In genomic region chr11:67397986-67398660, GRCh38 we compare ENCODE assay signal across 16 cellular contexts. TPM values are rescaled to one million over a fixed set of nuclear protein-coding genes. Genes with fewer than 3 reads are reported as not detected.
DNase-seq lines count a peak whose midpoint lies in the region; ATAC-seq, FAIRE-seq and TF ChIP-seq lines count a peak whose summit lies in the region.
"Had no signal": no experiment of that assay in that cellular context is flagged by ENCODE, and none has a peak within 500 bp of the region (broad histone marks: within the 10 kb centered on the region; RNA-seq: fewer than 3 reads in every experiment).

No MANE protein-coding gene starts in this region.

- BruUV-seq in OCI-LY7 (replicated peaks; lab: Mats Ljungman, UMichigan) (TSS peak; percentile 95), K562 (replicated peaks; lab: Mats Ljungman, UMichigan) (TSS peak; percentile 52)

- no peak overlapping the region for H3K27ac ChIP-seq in OCI-LY7 (ENCODE audit: low read depth, low read length, poor library complexity, severe bottlenecking)
- H3K27ac ChIP-seq in K562 (ENCODE audit: extremely low read depth, low read depth, low read length), result peak overlapping the region; percentile 43; the same call in 2 of the 3 replicates
- no peak overlapping the region for H3K27ac ChIP-seq in pancreas
- H3K27ac ChIP-seq in trophoblast cell (ENCODE audit: low read depth, low read length), result no peak overlapping the region
- H3K27ac ChIP-seq: Peyer's patch, thoracic aorta had no signal

- H2AK5ac ChIP-seq in trophoblast cell (ENCODE audit: low read length), result no peak overlapping the region

- CTCF ChIA-PET in activated naive CD4-positive, alpha-beta T cell treated with anti-CD3 and anti-CD28 coated beads for 36 hours (lab: Charles Lee), result no interaction called here
- CTCF ChIA-PET in OCI-LY7 (lab: Charles Lee; ENCODE audit: unreplicated experiment) (no interaction called here), K562 (lab: Yijun Ruan, JAX; ENCODE audit: low intra/inter-chr PET ratio) (interaction anchor here (0.6 kb wide), 1 partner anchor 9 kb away, joined by 3 read pairs; no protein-coding TSS in a partner anchor)

- H3K4me1 ChIP-seq in OCI-LY7 (ENCODE audit: insufficient read depth, low read length, poor library complexity, severe bottlenecking) (peaks cover 39% of the 10 kb centered on the region), K562 (replicated peaks in 1 of 2; ENCODE audit: control insufficient read depth in 2 of 2, insufficient read depth in 2 of 2, low read length in 2 of 2) (peaks cover 26 to 78% of the 10 kb centered on the region in 2 experiments), pancreas (peaks cover 4 to 14% (median 7%) of the 10 kb centered on the region in 3 donors), trophoblast cell (ENCODE audit: control insufficient read depth in 1 of 2, insufficient read depth in 2 of 2, low read length in 2 of 2) (peaks cover 12 to 14% of the 10 kb centered on the region in 2 experiments)

- no peak overlapping the region for H3K4ac ChIP-seq in trophoblast cell (ENCODE audit: low read depth, low read length)

- FAIRE-seq in K562 (lab: Jason Lieb, UNC) (no peak), pancreas (lab: Jason Lieb, UNC) (no peak)
- FAIRE-seq: H54 had no signal

- DNase-seq in activated naive CD4-positive, alpha-beta T cell treated with anti-CD3 and anti-CD28 coated beads for 36 hours, result no peak
- DNase-seq in activated naive CD4-positive, alpha-beta T cell treated with Interleukin-2 at 50 U/mL for 16 hours, result no peak
- DNase-seq in OCI-LY7 (ENCODE audit: low spot score) (peak; percentile 5), K562 (ENCODE audit: extremely low read depth in 1 of 4, low spot score in 3 of 4) (no peak), pancreas (no peak), MV-4-11 (lab: John Stamatoyannopoulos, UW) (no peak), trophoblast cell (no peak)
- no peak for DNase-seq in stimulated activated effector memory CD8-positive, alpha-beta T cell treated with anti-CD3 and anti-CD28 coated beads, Interleukin-12 subunit alpha, Interleukin-12 subunit beta, amount 100 ng/mL, for 72 hours (ENCODE audit: low spot score in 2 of 2)
- DNase-seq: activated CD4-positive, CD25-positive, alpha-beta regulatory T cell; activated T-cell treated with anti-CD3 and anti-CD28 coated beads for 4 hours; dermis blood vessel endothelial cell had no signal

- ATAC-seq in K562 (no peak), pancreas (no peak)
- ATAC-seq in stimulated activated effector memory CD8-positive, alpha-beta T cell treated with anti-CD3 and anti-CD28 coated beads, Interleukin-12 subunit alpha, Interleukin-12 subunit beta, amount 100 ng/mL, for 72 hours, result no peak
- ATAC-seq: left lobe of liver had no signal

- TF ChIP-seq RAD21 in K562 (CRISPR knock-in tag; conservative IDR thresholded peaks at IDR 0.05 in 1 of 2, IDR thresholded peaks at IDR 0.05 in 1 of 2), result no peak

- H3K9me3 ChIP-seq in OCI-LY7 (ENCODE audit: low read length), result no peaks in the 10 kb centered on the region
- no peaks in the 10 kb centered on the region for H3K9me3 ChIP-seq in K562 (replicated peaks; ENCODE audit: control insufficient read depth, insufficient read depth, low read depth, low read length)
- no peaks in the 10 kb centered on the region for H3K9me3 ChIP-seq in pancreas
- no peaks in the 10 kb centered on the region for H3K9me3 ChIP-seq in trophoblast cell (ENCODE audit: insufficient read depth, low read depth, low read length)
- H3K9me3 ChIP-seq: Peyer's patch, thoracic aorta had no signal

- H3K79me2 ChIP-seq in OCI-LY7 (ENCODE audit: insufficient read depth, low read depth, low read length) (peaks cover 14% of the 10 kb centered on the region), K562 (ENCODE audit: control insufficient read depth, insufficient read depth, low read length) (peaks cover 23% of the 10 kb centered on the region), trophoblast cell (ENCODE audit: control insufficient read depth, insufficient read depth, low read length, poor library complexity) (peaks cover 13% of the 10 kb centered on the region)

- H4K20me1 ChIP-seq in OCI-LY7 (ENCODE audit: insufficient read depth, low read length), result 0 out of 2 replicates have a peak, but pooled peaks cover 7% of the 10 kb centered on the region
- H4K20me1 ChIP-seq in K562 (replicated peaks; ENCODE audit: control insufficient read depth, insufficient read depth, low read length), result 0 out of 2 replicates have a peak, but pooled peaks cover 4% of the 10 kb centered on the region

- H3K4me1 Mint-ChIP-seq in activated naive CD4-positive, alpha-beta T cell treated with anti-CD3 and anti-CD28 coated beads for 36 hours (ENCODE audit: low read depth), result peaks cover 51% of the 10 kb centered on the region
- H3K4me1 Mint-ChIP-seq in stimulated activated effector memory CD8-positive, alpha-beta T cell treated with anti-CD3 and anti-CD28 coated beads, Interleukin-12 subunit alpha, Interleukin-12 subunit beta, amount 100 ng/mL, for 72 hours, result peaks cover 54% of the 10 kb centered on the region

- H3K4me3 ChIP-seq in OCI-LY7 (ENCODE audit: low read depth, low read length, poor library complexity, severe bottlenecking), result no peak overlapping the region
- no peak overlapping the region for H3K4me3 ChIP-seq in K562
- H3K4me3 ChIP-seq in pancreas, result no peak overlapping the region
- no peak overlapping the region for H3K4me3 ChIP-seq in trophoblast cell (ENCODE audit: low read depth, low read length)
- H3K4me3 ChIP-seq: Peyer's patch, thoracic aorta had no signal

- 90% methylated on average over 22 of the region's 24 CpGs for WGBS in K562 (ENCODE audit: insufficient coverage, low coverage, missing lambda C conversion rate)
- 83 to 85% methylated on average over 24 of the region's 24 CpGs for WGBS in pancreas, 2 donors
- no CpG with 5 or more reads among the region's 24 CpGs for WGBS in trophoblast cell (ENCODE audit: extremely low coverage, insufficient coverage, insufficient read length)

- TF ChIP-seq EP300 in K562 (IDR thresholded peaks at IDR 0.05; ENCODE audit: low read length), result no peak

- H3K36me3 ChIP-seq in OCI-LY7 (ENCODE audit: insufficient read depth, low read length) (peaks cover 72% of the 10 kb centered on the region), K562 (ENCODE audit: control insufficient read depth, insufficient read depth, low read length) (peaks cover 69% of the 10 kb centered on the region), pancreas (peaks cover 3 to 23% (median 4%) of the 10 kb centered on the region in 3 donors), trophoblast cell (ENCODE audit: control insufficient read depth in 1 of 2, insufficient read depth in 2 of 2, low read length in 2 of 2) (peaks cover 50 to 59% of the 10 kb centered on the region in 2 experiments)

- no peak overlapping the region for H2BK12ac ChIP-seq in trophoblast cell (ENCODE audit: low read length)

- peak overlapping the region; percentile 12 to 15; a peak in 3 of 4 replicates for H3K9ac ChIP-seq in K562 (ENCODE audit: insufficient read depth in 1 of 2, low read depth in 2 of 2, low read length in 2 of 2)
- no peak overlapping the region for H3K9ac ChIP-seq in trophoblast cell (ENCODE audit: low read length)

- H4K8ac ChIP-seq in trophoblast cell (ENCODE audit: low read depth, low read length), result no peak overlapping the region

- no peaks in the 10 kb centered on the region for H3K9me1 ChIP-seq in K562 (ENCODE audit: control insufficient read depth, insufficient read depth, low read length)

- no peak overlapping the region for H3K4me2 ChIP-seq in OCI-LY7 (ENCODE audit: low read length)
- H3K4me2 ChIP-seq in K562 (ENCODE audit: insufficient read depth, low read length), result no peak overlapping the region
- H3K4me2 ChIP-seq in trophoblast cell (ENCODE audit: low read length), result no peak overlapping the region

- POLR2A ChIA-PET in OCI-LY7 (lab: Charles Lee), result no interaction called here
- POLR2A ChIA-PET in K562 (lab: Yijun Ruan, JAX), result interaction anchor here (0.5 to 1.3 kb wide), 7 partner anchors 8 to 1898 kb away, joined by 3 to 5 read pairs (median 3); no protein-coding TSS in a partner anchor

- intact Hi-C loops in activated naive CD4-positive, alpha-beta T cell treated with anti-CD3 and anti-CD28 coated beads for 36 hours (cut with micrococcal nuclease), result no loop called here
- intact Hi-C loops in OCI-LY7 (cut with micrococcal nuclease; ENCODE audit: unreplicated experiment), result no loop called here
- intact Hi-C loops in K562 (cut with micrococcal nuclease), result no loop called here
- intact Hi-C loops in pancreas (cut with DNase I), result no loop called here

- no peak overlapping the region for H4K12ac ChIP-seq in trophoblast cell (ENCODE audit: low read depth, low read length)

- H3K9me3 Mint-ChIP-seq in activated naive CD4-positive, alpha-beta T cell treated with anti-CD3 and anti-CD28 coated beads for 36 hours, result no peaks in the 10 kb centered on the region
- no peaks in the 10 kb centered on the region for H3K9me3 Mint-ChIP-seq in stimulated activated effector memory CD8-positive, alpha-beta T cell treated with anti-CD3 and anti-CD28 coated beads, Interleukin-12 subunit alpha, Interleukin-12 subunit beta, amount 100 ng/mL, for 72 hours

- H3K27ac Mint-ChIP-seq in activated naive CD4-positive, alpha-beta T cell treated with anti-CD3 and anti-CD28 coated beads for 36 hours, result peak overlapping the region; percentile 11
- H3K27ac Mint-ChIP-seq in stimulated activated effector memory CD8-positive, alpha-beta T cell treated with anti-CD3 and anti-CD28 coated beads, Interleukin-12 subunit alpha, Interleukin-12 subunit beta, amount 100 ng/mL, for 72 hours, result peak overlapping the region; percentile 90

- H3K18ac ChIP-seq in trophoblast cell (ENCODE audit: low read length), result no peak overlapping the region

- TF ChIP-seq CTCF in OCI-LY7 (conservative IDR thresholded peaks at IDR 0.05; ENCODE audit: low read length), result no peak
- TF ChIP-seq CTCF in K562 (IDR thresholded peaks at IDR 0.05 in 2 of 3, conservative IDR thresholded peaks at IDR 0.05 in 1 of 3; ENCODE audit: insufficient read depth in 2 of 3, low read depth in 1 of 3, low read length in 3 of 3), result no peak
- TF ChIP-seq CTCF in pancreas (IDR thresholded peaks at IDR 0.05), result no peak

- peaks cover 10% of the 10 kb centered on the region for H3K79me1 ChIP-seq in trophoblast cell (ENCODE audit: low read length)

- in situ Hi-C loops in K562 (cut with MboI), result no loop called here

- no peak overlapping the region for H3K23ac ChIP-seq in trophoblast cell (ENCODE audit: low read length)

- TF ChIP-seq POLR2A in K562 (conservative IDR thresholded peaks at IDR 0.05), result peak; percentile 8; the same call in 1 of the 2 replicates

- no peak overlapping the region for H2AFZ ChIP-seq in OCI-LY7 (ENCODE audit: low read length)
- no peak overlapping the region for H2AFZ ChIP-seq in K562 (ENCODE audit: low read depth, low read length)
- no peak overlapping the region for H2AFZ ChIP-seq in trophoblast cell (ENCODE audit: insufficient read depth, low read length, poor library complexity)

- peaks cover 20% of the 10 kb centered on the region for H3K36me3 Mint-ChIP-seq in activated naive CD4-positive, alpha-beta T cell treated with anti-CD3 and anti-CD28 coated beads for 36 hours (ENCODE audit: low read depth)
- peaks cover 74% of the 10 kb centered on the region for H3K36me3 Mint-ChIP-seq in stimulated activated effector memory CD8-positive, alpha-beta T cell treated with anti-CD3 and anti-CD28 coated beads, Interleukin-12 subunit alpha, Interleukin-12 subunit beta, amount 100 ng/mL, for 72 hours

- H3K14ac ChIP-seq in trophoblast cell (ENCODE audit: low read length), result no peak overlapping the region

- H4K91ac ChIP-seq in trophoblast cell (ENCODE audit: low read depth, low read length), result no peak overlapping the region

- H3K9me2 ChIP-seq in OCI-LY7 (ENCODE audit: insufficient read depth, low read length), result no peaks in the 10 kb centered on the region

- no peaks in the 10 kb centered on the region for H3K27me3 ChIP-seq in K562 (ENCODE audit: control insufficient read depth in 2 of 2, insufficient read depth in 2 of 2, low read length in 2 of 2)
- H3K27me3 ChIP-seq in pancreas, result no peaks in the 10 kb centered on the region
- H3K27me3 ChIP-seq in trophoblast cell (ENCODE audit: insufficient read depth, low read length), result no peaks in the 10 kb centered on the region
- H3K27me3 ChIP-seq: Peyer's patch had no signal

- H3K27me3 Mint-ChIP-seq in activated naive CD4-positive, alpha-beta T cell treated with anti-CD3 and anti-CD28 coated beads for 36 hours (ENCODE audit: low read depth), result no peaks in the 10 kb centered on the region

- H2BK5ac ChIP-seq in trophoblast cell (ENCODE audit: low read depth, low read length, poor library complexity), result no peak overlapping the region

- no peak overlapping the region for H2BK120ac ChIP-seq in trophoblast cell (ENCODE audit: insufficient read depth, low read length, poor library complexity)

- H3K4me3 Mint-ChIP-seq in activated naive CD4-positive, alpha-beta T cell treated with anti-CD3 and anti-CD28 coated beads for 36 hours, result no peak overlapping the region
- peak overlapping the region; percentile 7 for H3K4me3 Mint-ChIP-seq in stimulated activated effector memory CD8-positive, alpha-beta T cell treated with anti-CD3 and anti-CD28 coated beads, Interleukin-12 subunit alpha, Interleukin-12 subunit beta, amount 100 ng/mL, for 72 hours

RNA-seq across cellular contexts. Expression of gene PPP1CA, which starts 3.5 kb away (rescaled TPM):
- total RNA-seq in activated naive CD4-positive, alpha-beta T cell treated with anti-CD3 and anti-CD28 coated beads for 36 hours, result 100 to 1,000 TPM; 202 to 204 TPM
- 248 and 311 TPM in 2 replicates for total RNA-seq in OCI-LY7 (2014; rRNA removed; shearing (Covaris generic))
- total RNA-seq in OCI-LY7 (2022) (210 and 219 TPM in 2 replicates), K562 (2014; rRNA removed) (228 and 302 TPM in 2 replicates), K562 (2014; rRNA removed; fragmentation: Illumina TruSeq; extraction: Trizol) (104 and 122 TPM in 2 replicates), K562 (2015; rRNA removed; fragmentation: Illumina TruSeq; extraction: Trizol) (188 and 200 TPM in 2 replicates), K562 (2021) (235 and 242 TPM in 2 replicates), pancreas (10 to 100 TPM; 49.0 to 72.8 (median 62.9) TPM)
- 37.0 and 127 TPM in 2 replicates for total RNA-seq in K562 (2011; cell fraction: chromatin; rRNA removed; ENCODE audit: low replicate concordance)
- total RNA-seq in K562 (2011; cell fraction: nucleolus; rRNA removed), result 133 and 148 TPM in 2 replicates
- 56.8 and 75.5 TPM in 2 replicates for total RNA-seq in K562 (2011; cell fraction: nucleoplasm; rRNA removed)
- polyA plus RNA-seq in K562 (2011; rRNA removed) (167 and 176 TPM in 2 replicates), K562 (2014; fragmentation: Illumina TruSeq; extraction: Trizol) (205 and 253 TPM in 2 replicates), K562 (2014; fragmentation: Nextera tagmentation; extraction: Ambion mirVana) (10 to 100 TPM; 18.2 to 51.4 TPM), K562 (2014; rRNA removed) (191 and 208 TPM in 2 replicates), pancreas (10 to 100 TPM; 57.7 to 68.5 TPM)
- polyA plus RNA-seq in K562 (2011; cell fraction: cytosol; rRNA removed), result 324 and 501 TPM in 2 replicates
- 128 and 201 TPM in 2 replicates for polyA plus RNA-seq in K562 (2011; cell fraction: nucleus; rRNA removed)
- polyA plus RNA-seq in K562 (2012), result 225 and 287 TPM in 2 replicates
- 80.8 and 116 TPM in 2 replicates for polyA minus RNA-seq in K562 (2011; rRNA and poly(A)+ RNA removed)
- 120 and 127 TPM in 2 replicates for polyA minus RNA-seq in K562 (2011; cell fraction: cytosol; rRNA and poly(A)+ RNA removed)
- 44.8 and 70.1 TPM in 2 replicates for polyA minus RNA-seq in K562 (2011; cell fraction: nucleus; rRNA and poly(A)+ RNA removed)
- 208 and 213 TPM in 2 replicates for polyA plus RNA-seq in trophoblast cell (2013)

RNA-seq across cellular contexts. Expression of gene TBC1D10C, which starts 5.8 kb away (rescaled TPM):
- total RNA-seq in activated naive CD4-positive, alpha-beta T cell treated with anti-CD3 and anti-CD28 coated beads for 36 hours, result 10 to 100 TPM; 73.7 to 81.4 TPM
- total RNA-seq in OCI-LY7 (2014; rRNA removed; shearing (Covaris generic)), result 105 and 124 TPM in 2 replicates
- total RNA-seq in OCI-LY7 (2022), result 108 and 117 TPM in 2 replicates
- 0.39 and 3.0 TPM in 2 replicates for total RNA-seq in K562 (2011; cell fraction: chromatin; rRNA removed; ENCODE audit: low replicate concordance)
- 1.8 and 3.3 TPM in 2 replicates for total RNA-seq in K562 (2011; cell fraction: nucleolus; rRNA removed)
- 0.81 and 1.9 TPM in 2 replicates for total RNA-seq in K562 (2011; cell fraction: nucleoplasm; rRNA removed)
- 0.68 and 1.1 TPM in 2 replicates for total RNA-seq in K562 (2014; rRNA removed)
- 0.22 and 0.26 TPM in 2 replicates for total RNA-seq in K562 (2014; rRNA removed; fragmentation: Illumina TruSeq; extraction: Trizol)
- total RNA-seq in K562 (2015; rRNA removed; fragmentation: Illumina TruSeq; extraction: Trizol), result 0.90 and 1.1 TPM in 2 replicates
- total RNA-seq in K562 (2021), result 1.2 and 1.5 TPM in 2 replicates
- polyA plus RNA-seq in K562 (2011; rRNA removed), result 0.95 and 1.1 TPM in 2 replicates
- polyA plus RNA-seq in K562 (2011; cell fraction: cytosol; rRNA removed), result 1.1 and 2.0 TPM in 2 replicates
- polyA plus RNA-seq in K562 (2011; cell fraction: nucleus; rRNA removed), result 8.2 and 12.2 TPM in 2 replicates
- polyA plus RNA-seq in K562 (2012), result 1.2 and 2.3 TPM in 2 replicates
- polyA plus RNA-seq in K562 (2014; fragmentation: Illumina TruSeq; extraction: Trizol), result 0.16 and 0.71 TPM in 2 replicates
- polyA plus RNA-seq in K562 (2014; fragmentation: Nextera tagmentation; extraction: Ambion mirVana), result not detected
- polyA plus RNA-seq in K562 (2014; rRNA removed), result 0.93 and 1.7 TPM in 2 replicates
- polyA minus RNA-seq in K562 (2011; rRNA and poly(A)+ RNA removed), result 0.27 and 0.53 TPM in 2 replicates
- polyA minus RNA-seq in K562 (2011; cell fraction: cytosol; rRNA and poly(A)+ RNA removed), result not detected in 2 replicates
- 1.8 and 2.3 TPM in 2 replicates for polyA minus RNA-seq in K562 (2011; cell fraction: nucleus; rRNA and poly(A)+ RNA removed)
- total RNA-seq in pancreas, result 1 to 10 TPM in 4 of 6 donors, under 1 TPM in 2; 0.05 to 2.9 (median 1.1) TPM
- 1 to 10 TPM; 1.5 to 2.5 TPM for polyA plus RNA-seq in pancreas
- polyA plus RNA-seq in trophoblast cell (2013), result 0.04 and 0.15 TPM in 2 replicates
- total RNA-seq: fibroblast of lung had no signal

RNA-seq across cellular contexts. Expression of gene RAD9A, which starts 6.3 kb away (rescaled TPM):
- total RNA-seq in activated naive CD4-positive, alpha-beta T cell treated with anti-CD3 and anti-CD28 coated beads for 36 hours, result 10 to 100 TPM; 29.5 to 30.7 TPM
- total RNA-seq in OCI-LY7 (2014; rRNA removed; shearing (Covaris generic)), result 30.1 and 51.0 TPM in 2 replicates
- total RNA-seq in OCI-LY7 (2022) (62.2 and 71.1 TPM in 2 replicates), K562 (2014; rRNA removed) (17.1 and 25.1 TPM in 2 replicates), K562 (2014; rRNA removed; fragmentation: Illumina TruSeq; extraction: Trizol) (5.7 and 6.7 TPM in 2 replicates), K562 (2015; rRNA removed; fragmentation: Illumina TruSeq; extraction: Trizol) (15.3 and 16.1 TPM in 2 replicates), K562 (2021) (33.3 and 41.2 TPM in 2 replicates), pancreas (10 to 100 TPM in 5 of 6 donors, 1 to 10 TPM in 1; 9.4 to 18.0 (median 12.8) TPM)
- total RNA-seq in K562 (2011; cell fraction: chromatin; rRNA removed; ENCODE audit: low replicate concordance), result 59.7 and 169 TPM in 2 replicates
- 116 and 126 TPM in 2 replicates for total RNA-seq in K562 (2011; cell fraction: nucleolus; rRNA removed)
- 63.0 and 77.4 TPM in 2 replicates for total RNA-seq in K562 (2011; cell fraction: nucleoplasm; rRNA removed)
- polyA plus RNA-seq in K562 (2011; rRNA removed) (16.0 and 30.7 TPM in 2 replicates), K562 (2014; fragmentation: Illumina TruSeq; extraction: Trizol) (27.3 and 29.2 TPM in 2 replicates), K562 (2014; fragmentation: Nextera tagmentation; extraction: Ambion mirVana) (1 to 10 TPM; 1.4 to 1.5 TPM), K562 (2014; rRNA removed) (35.9 and 39.7 TPM in 2 replicates), pancreas (10 to 100 TPM; 39.8 to 45.2 TPM)
- polyA plus RNA-seq in K562 (2011; cell fraction: cytosol; rRNA removed), result 23.8 and 34.6 TPM in 2 replicates
- polyA plus RNA-seq in K562 (2011; cell fraction: nucleus; rRNA removed), result 98.1 and 127 TPM in 2 replicates
- polyA plus RNA-seq in K562 (2012), result 33.0 and 38.6 TPM in 2 replicates
- polyA minus RNA-seq in K562 (2011; rRNA and poly(A)+ RNA removed), result 5.2 and 7.3 TPM in 2 replicates
- 15.1 and 20.2 TPM in 2 replicates for polyA minus RNA-seq in K562 (2011; cell fraction: cytosol; rRNA and poly(A)+ RNA removed)
- polyA minus RNA-seq in K562 (2011; cell fraction: nucleus; rRNA and poly(A)+ RNA removed), result 22.5 and 24.4 TPM in 2 replicates
- 13.2 and 14.2 TPM in 2 replicates for polyA plus RNA-seq in trophoblast cell (2013)

RNA-seq across cellular contexts. Expression of gene CARNS1, which starts 17.4 kb away (rescaled TPM):
- 1 to 10 TPM in 1 of 2 experiments, under 1 TPM in 1; 0.91 to 2.0 TPM for total RNA-seq in activated naive CD4-positive, alpha-beta T cell treated with anti-CD3 and anti-CD28 coated beads for 36 hours
- total RNA-seq in OCI-LY7 (2014; rRNA removed; shearing (Covaris generic)), result 0.06 and 0.15 TPM in 2 replicates
- total RNA-seq in OCI-LY7 (2022) (0.21 and 0.41 TPM in 2 replicates), K562 (2014; rRNA removed) (0.12 and 0.18 TPM in 2 replicates), K562 (2014; rRNA removed; fragmentation: Illumina TruSeq; extraction: Trizol) (not detected in 2 replicates), K562 (2015; rRNA removed; fragmentation: Illumina TruSeq; extraction: Trizol) (0.04 TPM in 1 of 2 replicates, not detected in the other), K562 (2021) (0.07 and 0.13 TPM in 2 replicates), pancreas (1 to 10 TPM in 1 of 6 donors, under 1 TPM in 5; 0.39 to 1.1 (median 0.80) TPM)
- total RNA-seq in K562 (2011; cell fraction: chromatin; rRNA removed; ENCODE audit: low replicate concordance), result 0.49 TPM in 1 of 2 replicates, not detected in the other
- 0.13 and 0.17 TPM in 2 replicates for total RNA-seq in K562 (2011; cell fraction: nucleolus; rRNA removed)
- 0.15 TPM in 2 replicates for total RNA-seq in K562 (2011; cell fraction: nucleoplasm; rRNA removed)
- polyA plus RNA-seq in K562 (2011; rRNA removed) (0.04 and 0.06 TPM in 2 replicates), K562 (2014; fragmentation: Illumina TruSeq; extraction: Trizol) (0.06 and 0.07 TPM in 2 replicates), K562 (2014; fragmentation: Nextera tagmentation; extraction: Ambion mirVana) (under 1 TPM in 1 of 2 experiments, not detected in 1; 0.01 TPM), K562 (2014; rRNA removed) (0.03 and 0.07 TPM in 2 replicates), pancreas (1 to 10 TPM in 1 of 2 donors, under 1 TPM in 1; 0.89 to 2.2 TPM)
- 0.03 and 0.15 TPM in 2 replicates for polyA plus RNA-seq in K562 (2011; cell fraction: cytosol; rRNA removed)
- polyA plus RNA-seq in K562 (2011; cell fraction: nucleus; rRNA removed), result 0.11 and 0.37 TPM in 2 replicates
- 0.17 and 0.24 TPM in 2 replicates for polyA plus RNA-seq in K562 (2012)
- polyA minus RNA-seq in K562 (2011; rRNA and poly(A)+ RNA removed), result 0.04 TPM in 1 of 2 replicates, not detected in the other
- not detected in 2 replicates for polyA minus RNA-seq in K562 (2011; cell fraction: cytosol; rRNA and poly(A)+ RNA removed)
- not detected in 2 replicates for polyA minus RNA-seq in K562 (2011; cell fraction: nucleus; rRNA and poly(A)+ RNA removed)
- polyA plus RNA-seq in trophoblast cell (2013), result 0.03 TPM in 2 replicates

RNA-seq across cellular contexts. Expression of gene CLCF1, which starts 24.7 kb away (rescaled TPM):
- not detected for total RNA-seq in activated naive CD4-positive, alpha-beta T cell treated with anti-CD3 and anti-CD28 coated beads for 36 hours
- total RNA-seq in OCI-LY7 (2014; rRNA removed; shearing (Covaris generic)), result 0.35 and 0.67 TPM in 2 replicates
- total RNA-seq in OCI-LY7 (2022) (0.34 TPM in 1 of 2 replicates, not detected in the other), K562 (2014; rRNA removed) (2.4 and 3.2 TPM in 2 replicates), K562 (2014; rRNA removed; fragmentation: Illumina TruSeq; extraction: Trizol) (1.1 and 1.2 TPM in 2 replicates), K562 (2015; rRNA removed; fragmentation: Illumina TruSeq; extraction: Trizol) (1.9 and 2.0 TPM in 2 replicates), K562 (2021) (3.6 and 4.3 TPM in 2 replicates), pancreas (1 to 10 TPM; 1.3 to 5.0 (median 2.3) TPM)
- 4.3 and 8.4 TPM in 2 replicates for total RNA-seq in K562 (2011; cell fraction: chromatin; rRNA removed; ENCODE audit: low replicate concordance)
- total RNA-seq in K562 (2011; cell fraction: nucleolus; rRNA removed), result 3.4 and 5.3 TPM in 2 replicates
- total RNA-seq in K562 (2011; cell fraction: nucleoplasm; rRNA removed), result 3.7 and 8.0 TPM in 2 replicates
- polyA plus RNA-seq in K562 (2011; rRNA removed) (3.0 and 4.1 TPM in 2 replicates), K562 (2014; fragmentation: Illumina TruSeq; extraction: Trizol) (3.1 and 3.6 TPM in 2 replicates), K562 (2014; fragmentation: Nextera tagmentation; extraction: Ambion mirVana) (under 1 TPM; 0.49 to 0.80 TPM), K562 (2014; rRNA removed) (3.8 and 5.8 TPM in 2 replicates), pancreas (10 to 100 TPM in 1 of 2 donors, 1 to 10 TPM in 1; 9.4 to 11.2 TPM)
- 5.7 and 8.8 TPM in 2 replicates for polyA plus RNA-seq in K562 (2011; cell fraction: cytosol; rRNA removed)
- 9.3 and 20.8 TPM in 2 replicates for polyA plus RNA-seq in K562 (2011; cell fraction: nucleus; rRNA removed)
- 2.9 and 5.3 TPM in 2 replicates for polyA plus RNA-seq in K562 (2012)
- 0.78 and 2.1 TPM in 2 replicates for polyA minus RNA-seq in K562 (2011; rRNA and poly(A)+ RNA removed)
- polyA minus RNA-seq in K562 (2011; cell fraction: cytosol; rRNA and poly(A)+ RNA removed), result 2.4 and 4.2 TPM in 2 replicates
- 1.7 and 1.8 TPM in 2 replicates for polyA minus RNA-seq in K562 (2011; cell fraction: nucleus; rRNA and poly(A)+ RNA removed)
- 3.1 TPM in 2 replicates for polyA plus RNA-seq in trophoblast cell (2013)

Comparison
In these comparisons a context has a peak if more than half of its experiments do, and no peak if none do; other contexts are left out.
1. RNA of gene TBC1D10C, which starts 5.8 kb away (total RNA-seq): 105 to 124 TPM in OCI-LY7 and 73.7 to 81.4 TPM in activated naive CD4-positive, alpha-beta T cell treated with anti-CD3 and anti-CD28 coated beads for 36 hours; 0.05 to 2.9 TPM in pancreas and 0.22 to 3.3 TPM in K562; every median in the first group is over 10 times any median in the second.